8 cellular contexts compared by ENCODE assay signal in the genomic region with DNA sequence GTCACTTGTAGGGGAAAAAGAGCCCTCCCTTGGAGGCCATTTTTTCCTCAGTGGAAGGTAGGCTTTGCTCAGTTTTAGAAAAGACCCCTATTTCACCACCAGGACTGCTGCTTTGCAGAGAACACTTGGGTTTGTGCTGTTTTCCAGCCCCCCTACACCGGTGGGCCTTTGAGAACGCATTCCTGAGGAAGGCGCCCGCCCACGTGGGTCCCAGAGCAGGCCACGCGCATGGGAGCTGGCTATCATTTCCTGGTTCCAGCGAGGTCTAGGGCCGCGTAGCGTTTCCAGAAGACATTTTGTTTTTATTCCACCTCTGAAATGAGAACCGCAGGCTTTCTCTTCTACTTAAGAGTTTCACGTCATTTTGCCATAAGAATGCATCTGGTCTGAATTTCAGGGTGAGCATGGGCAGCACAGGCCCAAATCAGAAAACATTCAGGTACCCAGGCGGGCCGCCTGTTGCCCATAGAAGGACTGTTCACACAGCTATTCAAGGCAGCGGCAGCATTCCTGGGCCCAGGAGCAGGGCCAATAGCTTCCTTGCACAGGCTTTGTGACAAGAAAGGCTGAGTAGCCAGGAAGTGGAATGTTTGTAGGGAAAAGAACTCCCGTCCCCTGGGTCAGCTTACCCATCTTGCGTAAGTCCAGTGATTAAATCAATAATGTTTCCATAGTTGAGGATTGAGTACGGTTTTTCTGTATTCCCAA. TPM values are rescaled to one million over a fixed set of nuclear protein-coding genes. Genes with fewer than 3 reads are reported as not detected.
DNase-seq lines count a peak whose midpoint lies in the region; ATAC-seq and TF ChIP-seq lines count a peak whose summit lies in the region.

No MANE protein-coding gene starts in this region.

- intact Hi-C loops in ascending aorta (cut with DNase I) = loop anchor here (1.0 to 2.0 kb wide), 2 partner anchors 9 to 181 kb away; partner anchors contain the start of genes CAMTA1 and PHF13

- peak overlapping the region; percentile 98 to 99 for H3K27ac ChIP-seq in ascending aorta

- peak overlapping the region; percentile 92 to 95 for H3K4me3 ChIP-seq in ascending aorta

- TF ChIP-seq CTCF in ascending aorta (IDR thresholded peaks at IDR 0.05) = peak in 1 of 3 experiments; percentile 9

- no peaks in the 10 kb centered on the region for H3K36me3 Mint-ChIP-seq in IgD-negative memory B cell

- H3K36me3 ChIP-seq in ascending aorta = peaks cover 7% of the 10 kb centered on the region in 2 donors

- H3K27ac Mint-ChIP-seq in IgD-negative memory B cell = peak overlapping the region in 2 of 3 donors; percentile 97 to 99

- H3K4me1 Mint-ChIP-seq in IgD-negative memory B cell = peaks cover 14 to 25% (median 18%) of the 10 kb centered on the region in 3 donors

- H3K9me3 Mint-ChIP-seq in IgD-negative memory B cell = no peaks in the 10 kb centered on the region

- peak overlapping the region; percentile 89 to 100 (median 94) for H3K4me3 Mint-ChIP-seq in IgD-negative memory B cell

- H3K27me3 ChIP-seq in ascending aorta = no peaks in the 10 kb centered on the region

- peak; percentile 76 for DNase-seq in AG20443 (ENCODE audit: low spot score)
- peak; percentile 59 to 97 for DNase-seq in ascending aorta (ENCODE audit: low spot score in 2 of 2)
- DNase-seq in hypothalamus (lab: John Stamatoyannopoulos, UW) = peak in 40 of 51 donors; percentile 18 to 83 (median 52)
- DNase-seq in pulmonary artery endothelial cell (ENCODE audit: low read depth, low spot score) = peak; percentile 81
- DNase-seq in COR-L47 (lab: John Stamatoyannopoulos, UW) = no peak

- H3K27me3 Mint-ChIP-seq in IgD-negative memory B cell = no peaks in the 10 kb centered on the region

- ATAC-seq in esophagus mucosa (no peak), GM18909 (IDR thresholded peaks at IDR 0.05; ENCODE audit: poor library complexity, unreplicated experiment) (no peak)

- no peaks in the 10 kb centered on the region for H3K9me3 ChIP-seq in ascending aorta

- peaks cover 10 to 25% of the 10 kb centered on the region in 2 donors for H3K4me1 ChIP-seq in ascending aorta

RNA-seq across cellular contexts. Expression of gene KLHL21, which starts 1.3 kb away (rescaled TPM):
- polyA plus RNA-seq in IgD-negative memory B cell = 12.1 TPM
- total RNA-seq in ascending aorta (147 TPM), pulmonary artery endothelial cell (24.1 and 25.3 TPM in 2 replicates), esophagus mucosa (26.6 TPM)

RNA-seq across cellular contexts. Expression of gene PHF13, which starts 9.5 kb away (rescaled TPM):
- polyA plus RNA-seq in IgD-negative memory B cell = 5.3 TPM
- 1.5 TPM for total RNA-seq in ascending aorta
- total RNA-seq in pulmonary artery endothelial cell = 11.8 and 12.3 TPM in 2 replicates
- 7.5 TPM for total RNA-seq in esophagus mucosa

RNA-seq across cellular contexts. Expression of gene THAP3, which starts 20.7 kb away (rescaled TPM):
- 28.4 TPM for polyA plus RNA-seq in IgD-negative memory B cell
- total RNA-seq in ascending aorta (9.3 TPM), pulmonary artery endothelial cell (17.5 and 25.0 TPM in 2 replicates), esophagus mucosa (6.4 TPM)

RNA-seq across cellular contexts. Expression of gene ZBTB48, which starts 24.2 kb away (rescaled TPM):
- 21.4 TPM for polyA plus RNA-seq in IgD-negative memory B cell
- 106 TPM for total RNA-seq in ascending aorta
- total RNA-seq in pulmonary artery endothelial cell = 13.3 and 14.0 TPM in 2 replicates
- total RNA-seq in esophagus mucosa = 14.5 TPM

RNA-seq across cellular contexts. Expression of gene TAS1R1, which starts 48.9 kb away (rescaled TPM):
- polyA plus RNA-seq in IgD-negative memory B cell = not detected
- total RNA-seq in ascending aorta (not detected), pulmonary artery endothelial cell (0.07 TPM in 1 of 2 replicates, not detected in the other), esophagus mucosa (not detected)
